ENCODE assay signal across 2 cellular contexts in the genomic region with DNA sequence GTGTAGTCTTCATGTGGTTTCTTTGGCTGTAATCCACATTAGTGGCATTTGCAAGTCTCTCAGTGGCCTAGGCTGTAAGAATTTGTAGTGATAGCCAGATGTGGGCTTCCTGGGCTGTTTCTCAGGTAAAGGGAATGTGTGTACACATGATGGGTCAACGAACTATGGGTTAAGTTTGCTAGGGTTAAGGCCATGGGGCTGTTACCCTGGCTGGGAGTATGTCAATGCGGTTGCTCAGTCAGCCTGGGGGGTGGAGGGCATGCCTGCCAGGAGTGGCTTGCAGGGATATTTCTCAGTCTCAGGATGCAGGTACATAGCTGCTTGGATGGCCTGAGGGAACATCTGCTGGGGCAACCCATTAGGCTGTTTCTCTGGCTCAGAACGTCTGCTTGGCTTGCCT.
A peak's percentile ranks its signal among the peaks of the same experiment; 100 is the strongest.
TF ChIP-seq lines count a peak whose summit lies in the region.

No MANE protein-coding gene starts in this region.

TF ChIP-seq in HepG2, 621 proteins besides CTCF, POLR2A, EP300 and RAD21 (continued from another document):
- peak; percentile 61 for TF ChIP-seq RXRB (CRISPR knock-in tag; IDR thresholded peaks at IDR 0.05; ENCODE audit: borderline replicate concordance)

TF ChIP-seq in SK-N-SH treated with all-trans-retinoic acid at 6 μM for 48 hours, 23 proteins besides CTCF, POLR2A, EP300 and RAD21 (continued from another document):
- no peak for TF ChIP-seq ESRRG (CRISPR knock-in tag; IDR thresholded peaks at IDR 0.05)
- TF ChIP-seq ISL1 (CRISPR knock-in tag; IDR thresholded peaks at IDR 0.05), result no peak
- no peak for TF ChIP-seq ARNTL (CRISPR knock-in tag; IDR thresholded peaks at IDR 0.05; ENCODE audit: borderline replicate concordance, low read depth)
- TF ChIP-seq, protein P1, sequence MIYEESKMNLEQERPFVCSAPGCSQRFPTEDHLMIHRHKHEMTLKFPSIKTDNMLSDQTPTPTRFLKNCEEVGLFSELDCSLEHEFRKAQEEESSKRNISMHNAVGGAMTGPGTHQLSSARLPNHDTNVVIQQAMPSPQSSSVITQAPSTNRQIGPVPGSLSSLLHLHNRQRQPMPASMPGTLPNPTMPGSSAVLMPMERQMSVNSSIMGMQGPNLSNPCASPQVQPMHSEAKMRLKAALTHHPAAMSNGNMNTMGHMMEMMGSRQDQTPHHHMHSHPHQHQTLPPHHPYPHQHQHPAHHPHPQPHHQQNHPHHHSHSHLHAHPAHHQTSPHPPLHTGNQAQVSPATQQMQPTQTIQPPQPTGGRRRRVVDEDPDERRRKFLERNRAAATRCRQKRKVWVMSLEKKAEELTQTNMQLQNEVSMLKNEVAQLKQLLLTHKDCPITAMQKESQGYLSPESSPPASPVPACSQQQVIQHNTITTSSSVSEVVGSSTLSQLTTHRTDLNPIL (CRISPR knock-in tag; IDR thresholded peaks at IDR 0.05; ENCODE audit: low read depth), result no peak
TF ChIP-seq in SK-N-SH treated with all-trans-retinoic acid at 6 μM for 48 hours: peak in this region for 0.
